Comparison of ENCODE assay signal across 21 cellular contexts in the genomic region with DNA sequence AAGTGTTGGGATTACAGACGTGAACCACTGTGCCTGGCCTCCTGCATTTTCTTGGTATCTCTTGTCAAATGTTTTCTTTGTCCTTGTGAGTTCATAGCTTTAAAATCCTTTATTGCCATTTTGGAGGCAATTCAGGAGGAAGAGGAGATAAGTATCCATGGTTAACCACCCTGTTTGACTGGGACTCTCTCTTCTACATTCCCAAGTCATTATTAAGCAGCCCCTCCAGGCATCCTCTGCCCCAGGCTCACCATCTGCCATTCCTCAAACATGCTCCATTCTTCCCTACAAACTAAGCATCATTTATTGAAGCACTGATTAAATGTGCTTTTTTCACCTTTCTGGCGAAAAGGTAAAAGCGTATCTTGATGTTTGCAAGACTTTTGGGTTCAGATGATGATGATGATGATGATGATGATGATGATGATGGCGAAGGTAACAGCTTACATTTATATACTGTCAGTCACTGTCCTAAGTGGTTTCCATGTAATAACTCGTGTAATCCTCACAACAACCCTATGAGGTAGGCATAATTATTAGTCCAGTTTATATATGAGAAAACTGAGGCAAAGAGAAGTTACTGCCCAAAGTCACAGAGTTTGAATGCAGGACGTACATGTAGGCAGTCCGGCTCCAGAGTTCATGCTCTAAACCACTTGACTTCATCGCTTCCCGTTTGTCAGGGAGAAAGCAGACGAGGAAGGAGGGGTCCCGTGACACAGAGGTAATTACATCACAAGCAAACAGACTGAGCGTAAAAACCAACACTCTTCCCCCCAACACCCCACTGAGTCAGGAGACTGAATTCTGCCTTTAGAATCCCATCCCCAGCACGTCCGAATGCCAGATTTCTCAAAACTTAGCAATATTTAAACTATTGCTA.
DNase-seq lines count a peak whose midpoint lies in the region; TF ChIP-seq lines count a peak whose summit lies in the region.
"Had no signal": no experiment of that assay in that cellular context is flagged by ENCODE, and none has a peak within 500 bp of the region (broad histone marks: within the 10 kb centered on the region; RNA-seq: fewer than 3 reads in every experiment).

No MANE protein-coding gene starts in this region.

- no peak overlapping the region for H3K4me3 ChIP-seq in astrocyte of the spinal cord (ENCODE audit: low read depth, low read length)
- no peak overlapping the region for H3K4me3 ChIP-seq in thyroid gland (replicated peaks in 1 of 3)
- H3K4me3 ChIP-seq: A549, BLaER1, HAP-1, Peyer's patch, psoas muscle, upper lobe of left lung had no signal

- peaks cover 17 to 21% of the 10 kb centered on the region in 2 donors for H3K4me1 ChIP-seq in thyroid gland
- H3K4me1 ChIP-seq: A549, Caco-2, HAP-1, Peyer's patch, psoas muscle, upper lobe of left lung had no signal

- peak overlapping the region in 2 of 3 donors; percentile 63 to 80 for H3K27ac ChIP-seq in thyroid gland
- H3K27ac ChIP-seq: A549, BLaER1, HL-60, neutrophil, Peyer's patch, psoas muscle, upper lobe of left lung had no signal

- DNase-seq in NOMO-1 treated with DMSO at 0.1 percent for 48 hours (lab: John Stamatoyannopoulos, UW; ENCODE audit: unreplicated experiment): peak; percentile 33
- DNase-seq in NOMO-1 treated with dmso at 0.1 percent for 144 hours (lab: John Stamatoyannopoulos, UW; ENCODE audit: unreplicated experiment): no peak
- DNase-seq in M059J (ENCODE audit: low read depth): peak; percentile 68
- peak; percentile 13 for DNase-seq in astrocyte of the spinal cord (ENCODE audit: low read depth, low spot score)
- no peak for DNase-seq in thyroid gland
- DNase-seq in OCI-M1 (lab: John Stamatoyannopoulos, UW): no peak
- no peak for DNase-seq in activated naive CD4-positive, alpha-beta T cell treated with anti-CD3 and anti-CD28 coated beads, Interleukin-2, amount 50 U/mL, for 16 hours
- no peak for DNase-seq in 8988T
- DNase-seq: activated CD4-positive, alpha-beta T cell treated with anti-CD3 and anti-CD28 coated beads for 4 hours; Caco-2; DND-41; NCI-H2081; Peyer's patch; psoas muscle; T-helper 17 cell had no signal

- H3K9me3 ChIP-seq in thyroid gland: no peaks in the 10 kb centered on the region
- H3K9me3 ChIP-seq: Caco-2, HAP-1, neutrophil, Peyer's patch, psoas muscle, upper lobe of left lung had no signal

- 85 to 86% methylated on average over 14 of the region's 14 CpGs for WGBS in thyroid gland, 2 donors

- in situ Hi-C loops in astrocyte of the spinal cord (cut with HindIII; ENCODE audit: low sequenced_read_pairs): no loop called here

- H3K27me3 ChIP-seq in thyroid gland: no peaks in the 10 kb centered on the region
- H3K27me3 ChIP-seq: BLaER1, Peyer's patch, upper lobe of left lung had no signal

- TF ChIP-seq CTCF in astrocyte of the spinal cord (IDR thresholded peaks at IDR 0.05; ENCODE audit: low read depth, low read length) (no peak), thyroid gland (IDR thresholded peaks at IDR 0.05) (no peak)

- intact Hi-C loops in thyroid gland (cut with DNase I): no loop called here

- TF ChIP-seq POLR2A in thyroid gland (IDR thresholded peaks at IDR 0.05): no peak

- peaks cover 0 to 4% of the 10 kb centered on the region in 2 donors for H3K36me3 ChIP-seq in thyroid gland
- H3K36me3 ChIP-seq: BLaER1, HAP-1, neutrophil, Peyer's patch, upper lobe of left lung had no signal

Comparison
In these comparisons a context has a peak if more than half of its experiments do, and no peak if none do; other contexts are left out.
1. DNase-seq: peak in NOMO-1 treated with DMSO at 0.1 percent for 48 hours (single experiment), M059J (single experiment) and astrocyte of the spinal cord (single experiment); none in NOMO-1 treated with dmso at 0.1 percent for 144 hours (single experiment), thyroid gland (0 of 2), OCI-M1 (single experiment), activated naive CD4-positive, alpha-beta T cell treated with anti-CD3 and anti-CD28 coated beads, Interleukin-2, amount 50 U/mL, for 16 hours (single experiment) and 8988T (single experiment).